ENCODE assay signal across 14 cellular contexts in genomic region chr11:12942157-12942556, GRCh38.
A peak's percentile ranks its signal among the peaks of the same experiment; 100 is the strongest.
DNase-seq lines count a peak whose midpoint lies in the region; ATAC-seq and TF ChIP-seq lines count a peak whose summit lies in the region.
"Had no signal": no experiment of that assay in that cellular context is flagged by ENCODE, and none has a peak within 500 bp of the region (broad histone marks: within the 10 kb centered on the region; RNA-seq: fewer than 3 reads in every experiment).

No MANE protein-coding gene starts in this region.

- DNase-seq in DND-41: no peak
- DNase-seq in MG63: peak; percentile 34
- DNase-seq in astrocyte of the hippocampus (ENCODE audit: low read depth, low spot score): peak; percentile 92
- DNase-seq in myocyte (ENCODE audit: low read depth): peak; percentile 36
- DNase-seq in SHP77 (lab: John Stamatoyannopoulos, UW): no peak
- DNase-seq in NCI-H345 treated with DMSO at 0.1 percent for 48 hours (lab: John Stamatoyannopoulos, UW; ENCODE audit: unreplicated experiment): no peak
- DNase-seq in esophagus squamous epithelium (lab: John Stamatoyannopoulos, UW): no peak
- DNase-seq in mucosa of gallbladder (ENCODE audit: low spot score): no peak
- DNase-seq: NCI-H1105, NCI-H187, NCI-H446, NCI-H748 treated with DMSO at 0.1 percent for 48 hours, PC-9, Right ventricle myocardium superior had no signal

- no peak overlapping the region for H3K9ac ChIP-seq in DND-41 (ENCODE audit: low read depth, low read length)

- 84 to 90% methylated on average over 9 to 11 of the region's 11 CpGs for WGBS in esophagus squamous epithelium, 2 donors

- TF ChIP-seq POLR2A in esophagus squamous epithelium (IDR thresholded peaks at IDR 0.05): no peak

- H3K4me2 ChIP-seq in DND-41 (ENCODE audit: insufficient read depth, low read length): no peak overlapping the region
- H3K4me2 ChIP-seq: PC-9 had no signal

- H3K27ac ChIP-seq in DND-41 (ENCODE audit: low read length) (no peak overlapping the region), esophagus squamous epithelium (no peak overlapping the region)
- H3K27ac ChIP-seq: PC-9 had no signal

- no peaks in the 10 kb centered on the region for H3K4me1 ChIP-seq in DND-41 (ENCODE audit: insufficient read depth, low read length)
- H3K4me1 ChIP-seq in esophagus squamous epithelium: no peaks in the 10 kb centered on the region

- H3K79me2 ChIP-seq in DND-41 (ENCODE audit: insufficient read depth, low read length): no peaks in the 10 kb centered on the region

- no peak overlapping the region for H2AFZ ChIP-seq in DND-41 (ENCODE audit: low read depth, low read length)
- H2AFZ ChIP-seq: PC-9 had no signal

- H3K27me3 ChIP-seq in DND-41 (ENCODE audit: insufficient read depth, low read length, poor library complexity): peaks cover 6% of the 10 kb centered on the region
- H3K27me3 ChIP-seq in MG63: no peaks in the 10 kb centered on the region
- no peaks in the 10 kb centered on the region for H3K27me3 ChIP-seq in esophagus squamous epithelium

- H3K4me3 ChIP-seq in DND-41 (ENCODE audit: low read depth in 1 of 2, low read length in 2 of 2): no peak overlapping the region
- no peak overlapping the region for H3K4me3 ChIP-seq in MG63
- H3K4me3 ChIP-seq in esophagus squamous epithelium: no peak overlapping the region
- H3K4me3 ChIP-seq: PC-9 had no signal

- no peaks in the 10 kb centered on the region for H3K9me3 ChIP-seq in DND-41 (ENCODE audit: insufficient read depth, low read length, severe bottlenecking)
- H3K9me3 ChIP-seq in MG63: no peaks in the 10 kb centered on the region
- H3K9me3 ChIP-seq in esophagus squamous epithelium: peaks cover 0 to 5% (median 0%) of the 10 kb centered on the region in 3 donors

- intact Hi-C loops in esophagus squamous epithelium (cut with DNase I): no loop called here

- ATAC-seq in DND-41 (ENCODE audit: insufficient read depth, low read depth): no peak

- TF ChIP-seq CTCF in DND-41 (IDR thresholded peaks at IDR 0.05; ENCODE audit: borderline replicate concordance, extremely low read depth, low read length, poor library complexity, severe bottlenecking) (peak; percentile 6), esophagus squamous epithelium (IDR thresholded peaks at IDR 0.05) (no peak)

- H3K36me3 ChIP-seq in DND-41 (ENCODE audit: insufficient read depth, low read length) (no peaks in the 10 kb centered on the region), MG63 (peaks cover 65% of the 10 kb centered on the region), esophagus squamous epithelium (peaks cover 2 to 54% (median 7%) of the 10 kb centered on the region in 3 donors)

- no peaks in the 10 kb centered on the region for H4K20me1 ChIP-seq in DND-41 (ENCODE audit: insufficient read depth, low read length)

Comparison
In these comparisons a context has a peak if more than half of its experiments do, and no peak if none do; other contexts are left out.
1. DNase-seq: peak in MG63 (single experiment), astrocyte of the hippocampus (single experiment) and myocyte (single experiment); none in DND-41 (single experiment), SHP77 (0 of 2), NCI-H345 treated with DMSO at 0.1 percent for 48 hours (single experiment), esophagus squamous epithelium (single experiment) and mucosa of gallbladder (single experiment).